9 cellular contexts compared by ENCODE assay signal in genomic region chr19:19661141-19661674, GRCh38. TPM values are rescaled to one million over a fixed set of nuclear protein-coding genes. Genes with fewer than 3 reads are reported as not detected.
DNase-seq lines count a peak whose midpoint lies in the region; ATAC-seq and TF ChIP-seq lines count a peak whose summit lies in the region.
"Had no signal": no experiment of that assay in that cellular context is flagged by ENCODE, and none has a peak within 500 bp of the region (broad histone marks: within the 10 kb centered on the region; RNA-seq: fewer than 3 reads in every experiment).

No MANE protein-coding gene starts in this region.

- peaks cover 37% of the 10 kb centered on the region for H3K36me3 Mint-ChIP-seq in T-helper 1 cell treated with Interleukin-12 subunit alpha and Interleukin-12 subunit beta and Interleukin-4 antibody, amounts not matched to agents 30 μg/mL and 1 μg/mL, for 36 hours (ENCODE audit: low read depth)
- H3K36me3 Mint-ChIP-seq in brain, result peaks cover 31% of the 10 kb centered on the region
- peaks cover 5% of the 10 kb centered on the region for H3K36me3 Mint-ChIP-seq in neural crest cell (ENCODE audit: low read depth)

- no peaks in the 10 kb centered on the region for H3K9me3 ChIP-seq in KOPT-K1 (ENCODE audit: insufficient read depth, low read length, poor library complexity, severe bottlenecking)

- ATAC-seq in GM19035 (IDR thresholded peaks at IDR 0.05; ENCODE audit: unreplicated experiment), result no peak
- no peak for ATAC-seq in GM19395 (IDR thresholded peaks at IDR 0.05; ENCODE audit: unreplicated experiment)

- TF ChIP-seq CTCF in brain (conservative IDR thresholded peaks at IDR 0.05) (no peak), neural crest cell (conservative IDR thresholded peaks at IDR 0.05) (no peak)

- H3K4me3 Mint-ChIP-seq in T-helper 1 cell treated with Interleukin-12 subunit alpha and Interleukin-12 subunit beta and Interleukin-4 antibody, amounts not matched to agents 30 μg/mL and 1 μg/mL, for 36 hours, result peak overlapping the region; percentile 87
- H3K4me3 Mint-ChIP-seq in brain, result peak overlapping the region; percentile 89 to 97 (median 93)
- peak overlapping the region; percentile 90 for H3K4me3 Mint-ChIP-seq in neural crest cell

- peak overlapping the region; percentile 90 for H3K27ac Mint-ChIP-seq in T-helper 1 cell treated with Interleukin-12 subunit alpha and Interleukin-12 subunit beta and Interleukin-4 antibody, amounts not matched to agents 30 μg/mL and 1 μg/mL, for 36 hours
- H3K27ac Mint-ChIP-seq in brain (peak overlapping the region in 4 of 5 experiments; percentile 54 to 98 (median 70)), neural crest cell (ENCODE audit: unreplicated experiment) (no peak overlapping the region)

- no peaks in the 10 kb centered on the region for H3K9me3 Mint-ChIP-seq in T-helper 1 cell treated with Interleukin-12 subunit alpha and Interleukin-12 subunit beta and Interleukin-4 antibody, amounts not matched to agents 30 μg/mL and 1 μg/mL, for 36 hours
- peaks cover 0 to 4% (median 0%) of the 10 kb centered on the region in 5 experiments for H3K9me3 Mint-ChIP-seq in brain
- no peaks in the 10 kb centered on the region for H3K9me3 Mint-ChIP-seq in neural crest cell

- peaks cover 51% of the 10 kb centered on the region for H3K36me3 ChIP-seq in KOPT-K1 (ENCODE audit: insufficient read depth, low read length)

- peak overlapping the region; percentile 81 for H3K27ac ChIP-seq in KOPT-K1 (ENCODE audit: low read depth, low read length, poor library complexity, severe bottlenecking)

- H3K27me3 Mint-ChIP-seq in T-helper 1 cell treated with Interleukin-12 subunit alpha and Interleukin-12 subunit beta and Interleukin-4 antibody, amounts not matched to agents 30 μg/mL and 1 μg/mL, for 36 hours (ENCODE audit: low read depth), result no peaks in the 10 kb centered on the region
- H3K27me3 Mint-ChIP-seq in brain, result peaks cover 4% of the 10 kb centered on the region
- no peaks in the 10 kb centered on the region for H3K27me3 Mint-ChIP-seq in neural crest cell (ENCODE audit: low read depth)

- DNase-seq in T-helper 1 cell (no peak), neural crest cell (ENCODE audit: low read depth, low spot score) (no peak), GF-D8 (lab: John Stamatoyannopoulos, UW) (no peak)
- DNase-seq: retina had no signal

- H3K4me1 Mint-ChIP-seq in T-helper 1 cell treated with Interleukin-12 subunit alpha and Interleukin-12 subunit beta and Interleukin-4 antibody, amounts not matched to agents 30 μg/mL and 1 μg/mL, for 36 hours (ENCODE audit: low read depth), result peaks cover 20% of the 10 kb centered on the region
- H3K4me1 Mint-ChIP-seq in brain (peaks cover 24% of the 10 kb centered on the region), neural crest cell (peaks cover 23% of the 10 kb centered on the region)

RNA-seq across cellular contexts. Expression of gene ATP13A1, which starts 2.3 kb away (rescaled TPM):
- polyA plus RNA-seq in brain (ENCODE audit: insufficient read depth, low read depth, low replicate concordance), result 27.4 TPM
- total RNA-seq in neural crest cell, result 75.1 and 81.0 TPM in 2 replicates

RNA-seq across cellular contexts. Expression of gene ZNF101, which starts 7.4 kb away (rescaled TPM):
- polyA plus RNA-seq in brain (ENCODE audit: insufficient read depth, low read depth, low replicate concordance), result 5.8 TPM
- total RNA-seq in neural crest cell, result 16.2 and 18.2 TPM in 2 replicates

RNA-seq across cellular contexts. Expression of gene GMIP, which starts 17.8 kb away (rescaled TPM):
- polyA plus RNA-seq in brain (ENCODE audit: insufficient read depth, low read depth, low replicate concordance), result 13.6 TPM
- total RNA-seq in neural crest cell, result 20.6 and 25.1 TPM in 2 replicates

RNA-seq across cellular contexts. Expression of gene LPAR2, which starts 33.2 kb away (rescaled TPM):
- polyA plus RNA-seq in brain (ENCODE audit: insufficient read depth, low read depth, low replicate concordance), result 17.6 TPM
- total RNA-seq in neural crest cell, result 115 and 116 TPM in 2 replicates

RNA-seq across cellular contexts. Expression of gene PBX4, which starts 42.7 kb away (rescaled TPM):
- polyA plus RNA-seq in brain (ENCODE audit: insufficient read depth, low read depth, low replicate concordance), result 5.2 TPM
- 7.5 and 7.7 TPM in 2 replicates for total RNA-seq in neural crest cell
